In genomic region chr2:221482581-221483140, GRCh38 we compare ENCODE assay signal across 18 cellular contexts.
"Had no signal": no experiment of that assay in that cellular context is flagged by ENCODE, and none has a peak within 500 bp of the region (broad histone marks: within the 10 kb centered on the region; RNA-seq: fewer than 3 reads in every experiment).

No MANE protein-coding gene starts in this region.

- DNase-seq: activated CD4-positive, alpha-beta T cell treated with anti-CD3 and anti-CD28 coated beads, Interleukin-2, amount 50 U/mL, for 1 hour; activated CD8-positive, alpha-beta memory T cell treated with anti-CD3 and anti-CD28 coated beads, Interleukin-2, amount 50 U/mL, for 4 hours; activated naive CD4-positive, alpha-beta T cell treated with anti-CD3 and anti-CD28 coated beads for 36 hours; activated T-cell treated with anti-CD3 and anti-CD28 coated beads, Interleukin-2, amount 50 U/mL, for 4 hours; aorta; effector memory CD4-positive, alpha-beta T cell; esophagus squamous epithelium; foreskin keratinocyte; islet precursor cell; lower lobe of right lung; nephron progenitor cell; posterior cingulate gyrus; retina; stimulated activated CD8-positive, alpha-beta memory T cell treated with anti-CD3 and anti-CD28 coated beads, Interleukin-4, amount 100 ng/mL, for 48 hours; stimulated activated naive CD4-positive, alpha-beta T cell; T1000; thyroid gland had no signal

- ATAC-seq: activated CD4-positive, CD25-positive, alpha-beta regulatory T cell treated with anti-CD3 and anti-CD28 coated beads, Interleukin-2, amount 50 U/mL, for 24 hours; activated T-cell treated with anti-CD3 and anti-CD28 coated beads, Interleukin-2, amount 50 U/mL, for 4 hours; foreskin keratinocyte; lower lobe of right lung had no signal
